In the genomic region with DNA sequence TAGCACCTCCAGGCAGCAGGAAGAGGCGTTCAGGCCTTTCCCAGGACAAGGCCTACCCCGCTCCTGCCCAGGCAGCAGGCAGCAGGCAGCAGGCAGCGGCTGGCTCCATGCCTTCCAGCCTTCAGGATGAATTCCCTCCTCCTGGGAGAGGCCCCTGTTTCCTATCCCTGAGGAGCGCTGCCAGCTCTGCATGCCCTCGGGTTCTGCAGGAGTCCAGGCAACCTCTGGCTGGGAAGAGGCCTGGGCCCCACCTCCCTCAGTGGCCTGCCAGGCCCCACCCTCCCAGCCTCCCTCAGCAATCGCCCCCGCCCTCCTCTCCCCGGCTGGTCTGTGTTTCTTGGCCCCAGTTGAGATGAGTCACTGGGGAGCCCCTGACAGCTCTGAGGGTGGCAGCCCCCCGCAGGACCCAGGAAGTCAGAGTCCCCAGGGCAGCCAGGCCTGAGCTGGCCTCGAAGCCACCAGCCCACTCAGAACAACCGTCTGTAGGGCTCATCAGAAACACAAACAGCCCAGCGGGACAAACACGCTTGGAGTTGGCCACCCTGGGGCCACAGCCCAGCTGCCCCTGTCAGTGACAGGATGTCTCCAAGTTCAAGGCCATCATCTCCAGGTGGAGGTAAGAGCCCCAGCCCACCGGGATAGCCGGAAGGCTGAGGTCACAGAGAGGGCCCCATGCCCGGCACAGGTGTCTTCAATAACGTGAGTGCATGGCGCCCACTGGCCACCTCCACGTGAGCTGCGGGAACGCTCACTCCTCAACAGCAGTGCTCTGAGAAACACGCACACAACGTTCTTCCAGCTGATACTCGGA, we compare ENCODE assay signal across 8 cellular contexts. TPM values are rescaled to one million over a fixed set of nuclear protein-coding genes. Genes with fewer than 3 reads are reported as not detected.
DNase-seq lines count a peak whose midpoint lies in the region; ATAC-seq and TF ChIP-seq lines count a peak whose summit lies in the region.

No MANE protein-coding gene starts in this region.

- peaks cover 10% of the 10 kb centered on the region for H3K4me1 ChIP-seq in fibroblast of lung (ENCODE audit: control insufficient read depth, extremely low read depth, insufficient read depth, low read length)
- peaks cover 17% of the 10 kb centered on the region for H3K4me1 ChIP-seq in ovary (ENCODE audit: insufficient read depth)
- no peaks in the 10 kb centered on the region for H3K4me1 ChIP-seq in effector memory CD4-positive, alpha-beta T cell (ENCODE audit: control insufficient read depth, insufficient read depth, low read length, poor library complexity, severe bottlenecking)

- intact Hi-C loops in ovary (cut with DNase I): no loop called here

- H3K27ac ChIP-seq in fibroblast of lung (ENCODE audit: insufficient read depth, low read length) (no peak overlapping the region), ovary (peak overlapping the region in 1 of 2 donors; percentile 55)
- H3K27ac ChIP-seq in effector memory CD4-positive, alpha-beta T cell (ENCODE audit: insufficient read depth, low read length, poor library complexity, severe bottlenecking): no peak overlapping the region

- H3K27me3 ChIP-seq in fibroblast of lung (ENCODE audit: control insufficient read depth, insufficient read depth, low read length) (no peaks in the 10 kb centered on the region), ovary (no peaks in the 10 kb centered on the region)
- no peaks in the 10 kb centered on the region for H3K27me3 ChIP-seq in effector memory CD4-positive, alpha-beta T cell (replicated peaks; ENCODE audit: control insufficient read depth, insufficient read depth, low read length, poor library complexity, severe bottlenecking)

- 35 to 45% (median 38%) methylated on average over 23 to 24 of the region's 24 CpGs for WGBS in ovary, 3 donors

- H3K9ac ChIP-seq in fibroblast of lung (ENCODE audit: insufficient read depth, low read length): no peak overlapping the region

- DNase-seq in EH (ENCODE audit: low read depth) (peak; percentile 96), NCI-H2196 treated with DMSO at 0.1 percent for 48 hours (lab: John Stamatoyannopoulos, UW; ENCODE audit: unreplicated experiment) (peak; percentile 26), fibroblast of lung (ENCODE audit: low read depth in 2 of 2) (peak; percentile 83 to 84), ovary (peak; percentile 80 to 86 (median 84))
- no peak for DNase-seq in effector memory CD4-positive, alpha-beta T cell
- DNase-seq in stimulated activated CD4-positive, alpha-beta T cell treated with anti-CD3 and anti-CD28 coated beads, Interleukin-2, amount 100 ng/mL, for 24 hours: no peak
- DNase-seq in effector CD4-positive, alpha-beta T cell: no peak

- peak overlapping the region; percentile 44 for H3K4me2 ChIP-seq in fibroblast of lung (ENCODE audit: extremely low read depth, insufficient read depth, low read length)

- TF ChIP-seq EP300 in ovary (IDR thresholded peaks at IDR 0.05): no peak

- no peak for TF ChIP-seq POLR2A in ovary (IDR thresholded peaks at IDR 0.05)

- H3K4me3 ChIP-seq in fibroblast of lung (replicated peaks in 1 of 4; ENCODE audit: control extremely low read depth in 1 of 4, insufficient read depth in 1 of 4, low read depth in 3 of 4, low read length in 4 of 4) (no peak overlapping the region), ovary (no peak overlapping the region)
- no peak overlapping the region for H3K4me3 ChIP-seq in effector memory CD4-positive, alpha-beta T cell (ENCODE audit: insufficient read depth, low read depth, low read length, poor library complexity, severe bottlenecking)

- ATAC-seq in GM19395 (IDR thresholded peaks at IDR 0.05; ENCODE audit: unreplicated experiment): no peak

- H4K20me1 ChIP-seq in fibroblast of lung (ENCODE audit: control insufficient read depth, extremely low read depth, insufficient read depth, low read length): no peaks in the 10 kb centered on the region

- H2AFZ ChIP-seq in fibroblast of lung (ENCODE audit: low read length): peak overlapping the region; percentile 39

- H3K36me3 ChIP-seq in fibroblast of lung (ENCODE audit: control insufficient read depth, insufficient read depth, low read length): no peaks in the 10 kb centered on the region
- no peaks in the 10 kb centered on the region for H3K36me3 ChIP-seq in ovary
- H3K36me3 ChIP-seq in effector memory CD4-positive, alpha-beta T cell (ENCODE audit: control insufficient read depth, insufficient read depth, low read length): no peaks in the 10 kb centered on the region

- H3K79me2 ChIP-seq in fibroblast of lung (ENCODE audit: control insufficient read depth, insufficient read depth, low read length): no peaks in the 10 kb centered on the region

- TF ChIP-seq CTCF in fibroblast of lung (conservative IDR thresholded peaks at IDR 0.05 in 1 of 2, IDR thresholded peaks at IDR 0.05 in 1 of 2; ENCODE audit: low read depth in 1 of 2, low read length in 2 of 2): no peak
- TF ChIP-seq CTCF in ovary (IDR thresholded peaks at IDR 0.05): no peak

- no peaks in the 10 kb centered on the region for H3K9me3 ChIP-seq in fibroblast of lung (ENCODE audit: control insufficient read depth, insufficient read depth, low read depth, low read length)
- H3K9me3 ChIP-seq in ovary: no peaks in the 10 kb centered on the region
- H3K9me3 ChIP-seq in effector memory CD4-positive, alpha-beta T cell (ENCODE audit: control insufficient read depth, low read length): no peaks in the 10 kb centered on the region

RNA-seq across cellular contexts. Expression of gene CIBAR2, which starts 39.5 kb away (rescaled TPM):
- total RNA-seq in fibroblast of lung (not detected in 2 replicates), ovary (10 to 100 TPM in 1 of 7 donors, 1 to 10 TPM in 4, not detected in 2; 1.1 to 13.0 (median 1.7) TPM)
- polyA plus RNA-seq in fibroblast of lung (0.10 TPM in 1 of 2 replicates, not detected in the other), ovary (under 1 TPM in 1 of 2 donors, not detected in 1; 0.18 TPM)
- not detected in 2 replicates for polyA plus RNA-seq in fibroblast of lung (2012)
- not detected in 2 replicates for polyA minus RNA-seq in fibroblast of lung (ENCODE audit: low replicate concordance)

Comparison
In these comparisons a context has a peak if more than half of its experiments do, and no peak if none do; other contexts are left out.
1. DNase-seq: peak in EH (single experiment), NCI-H2196 treated with DMSO at 0.1 percent for 48 hours (single experiment), fibroblast of lung (2 of 2) and ovary (5 of 5); none in effector memory CD4-positive, alpha-beta T cell (0 of 3), stimulated activated CD4-positive, alpha-beta T cell treated with anti-CD3 and anti-CD28 coated beads, Interleukin-2, amount 100 ng/mL, for 24 hours (0 of 2) and effector CD4-positive, alpha-beta T cell (single experiment).